1 cellular context compared by ENCODE assay signal in the genomic region with DNA sequence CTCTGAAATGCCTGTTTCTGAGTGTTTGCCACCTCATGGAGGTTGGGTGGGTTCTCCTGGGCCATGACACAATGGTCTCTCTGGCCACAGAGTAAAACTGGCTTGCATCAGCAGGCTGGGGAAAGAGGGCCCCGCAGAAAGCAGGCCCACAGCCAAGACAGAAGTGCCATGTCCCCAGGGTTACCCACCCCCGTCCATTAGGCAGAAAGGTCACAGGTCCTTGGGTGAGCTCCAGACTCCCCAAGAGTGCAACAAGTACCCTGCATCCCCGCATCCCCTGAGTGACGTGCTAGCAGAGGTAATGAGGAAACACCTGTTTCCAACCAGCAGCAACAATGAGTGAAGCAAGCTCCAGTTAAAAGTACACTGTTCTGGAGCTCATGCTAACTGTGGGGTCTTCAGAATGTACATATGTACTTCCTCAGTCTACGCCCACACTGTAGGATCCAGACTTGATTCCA.
TF ChIP-seq lines count a peak whose summit lies in the region.

No MANE protein-coding gene starts in this region.

TF ChIP-seq in endothelial cell of umbilical vein, 7 proteins besides CTCF, POLR2A, EP300 and RAD21:
- TF ChIP-seq POLR2AphosphoS5 (IDR thresholded peaks at IDR 0.05; ENCODE audit: insufficient read depth, low read depth, low read length) (no peak), MYC (IDR thresholded peaks at IDR 0.05; ENCODE audit: low read depth, low read length) (no peak), EZH2 (IDR thresholded peaks at IDR 0.05; ENCODE audit: borderline replicate concordance, low read depth, low read length, severe bottlenecking) (no peak), FOS (IDR thresholded peaks at IDR 0.05; ENCODE audit: borderline replicate concordance, insufficient read depth, low read length) (no peak), JUN (IDR thresholded peaks at IDR 0.05; ENCODE audit: borderline replicate concordance, insufficient read depth, insufficient read length, low read depth) (no peak), GATA2 (IDR thresholded peaks at IDR 0.05; ENCODE audit: insufficient read depth, insufficient read length, low read depth, low read length) (no peak)
- TF ChIP-seq, protein P1, sequence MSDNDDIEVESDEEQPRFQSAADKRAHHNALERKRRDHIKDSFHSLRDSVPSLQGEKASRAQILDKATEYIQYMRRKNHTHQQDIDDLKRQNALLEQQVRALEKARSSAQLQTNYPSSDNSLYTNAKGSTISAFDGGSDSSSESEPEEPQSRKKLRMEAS (IDR thresholded peaks at IDR 0.05; ENCODE audit: insufficient read depth, insufficient read length): no peak
